Comparison of ENCODE assay signal across 28 cellular contexts in the genomic region with DNA sequence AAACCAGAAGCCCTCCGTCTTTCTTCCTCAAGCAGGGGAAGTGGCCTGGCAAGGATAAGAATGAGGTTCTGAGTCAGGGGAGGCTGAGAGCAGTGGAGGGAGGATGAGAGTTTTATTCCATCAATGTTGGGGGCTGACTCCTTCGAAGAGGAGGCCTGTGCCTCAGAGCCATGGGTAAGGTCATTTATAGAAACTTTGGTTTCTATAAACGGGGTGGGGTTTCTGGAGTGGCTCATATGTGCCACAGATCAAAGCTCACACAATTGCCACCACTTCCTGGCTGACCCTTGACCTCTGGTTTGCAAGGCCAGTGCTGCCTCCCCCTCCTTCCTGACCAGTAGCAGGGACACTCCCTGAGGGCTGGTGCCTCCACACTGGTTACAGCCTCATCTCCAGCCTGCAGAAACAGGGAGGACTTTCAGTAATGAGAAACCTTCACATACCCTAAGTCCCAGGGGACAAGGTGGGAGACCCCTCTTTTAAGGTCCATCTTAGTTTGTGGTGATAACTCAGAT.
"Had no signal": no experiment of that assay in that cellular context is flagged by ENCODE, and none has a peak within 500 bp of the region (broad histone marks: within the 10 kb centered on the region; RNA-seq: fewer than 3 reads in every experiment).

No MANE protein-coding gene starts in this region.

- H3K27ac ChIP-seq: esophagus squamous epithelium, heart right ventricle, left lung, lower lobe of right lung, neutrophil, ovary, right lobe of liver, testis, transverse colon, uterus had no signal

- DNase-seq: activated CD4-positive, alpha-beta T cell treated with anti-CD3 and anti-CD28 coated beads for 36 hours; activated CD4-positive, CD25-positive, alpha-beta regulatory T cell; activated effector memory CD4-positive, alpha-beta T cell treated with Interleukin-2 at 50 U/mL for 16 hours; activated naive CD4-positive, alpha-beta T cell treated with Interleukin-2 at 50 U/mL for 16 hours; activated T-cell treated with anti-CD3 and anti-CD28 coated beads for 4 hours; activated T-cell treated with anti-CD3 and anti-CD28 coated beads, Interleukin-2, amount 50 U/mL, for 72 hours; anterior cingulate cortex; dermis blood vessel endothelial cell; effector CD4-positive, alpha-beta T cell; esophagus squamous epithelium; foreskin melanocyte; heart right ventricle; kidney glomerular epithelial cell; left lung; lower lobe of right lung; mesenchymal stem cell; nephron progenitor cell; ovary; right lobe of liver; stimulated activated CD4-positive, alpha-beta T cell treated with anti-CD3 and anti-CD28 coated beads, Interleukin-1b, Interleukin-23, amount 100 ng/mL, for 48 hours; stimulated activated CD4-positive, alpha-beta T cell treated with anti-CD3 and anti-CD28 coated beads, Interleukin-4, amount 100 ng/mL, for 4 hours; stimulated activated naive CD4-positive, alpha-beta T cell; T-helper 9 cell; testis; transverse colon; uterus had no signal

- H3K4me3 ChIP-seq: esophagus squamous epithelium, heart right ventricle, left lung, lower lobe of right lung, ovary, right lobe of liver, smooth muscle cell, testis, transverse colon, uterus had no signal

- H3K4me1 ChIP-seq: esophagus squamous epithelium, lower lobe of right lung, right lobe of liver, testis, uterus had no signal

- H3K4me2 ChIP-seq: smooth muscle cell had no signal

- H3K9me3 ChIP-seq: esophagus squamous epithelium, heart right ventricle, left lung, lower lobe of right lung, neutrophil, ovary, right lobe of liver, testis, transverse colon, uterus had no signal

- ATAC-seq: activated CD4-positive, alpha-beta T cell treated with anti-CD3 and anti-CD28 coated beads for 36 hours; activated T-cell treated with anti-CD3 and anti-CD28 coated beads, Interleukin-2, amount 50 U/mL, for 72 hours; heart right ventricle; left lung; lower lobe of right lung; right lobe of liver had no signal

- H3K27me3 ChIP-seq: esophagus squamous epithelium, heart right ventricle, left lung, neutrophil, ovary, right lobe of liver, testis, transverse colon, uterus had no signal

- H3K36me3 ChIP-seq: esophagus squamous epithelium, heart right ventricle, left lung, lower lobe of right lung, neutrophil, ovary, right lobe of liver, transverse colon, uterus had no signal
